ENCODE assay signal across 22 cellular contexts in the genomic region with DNA sequence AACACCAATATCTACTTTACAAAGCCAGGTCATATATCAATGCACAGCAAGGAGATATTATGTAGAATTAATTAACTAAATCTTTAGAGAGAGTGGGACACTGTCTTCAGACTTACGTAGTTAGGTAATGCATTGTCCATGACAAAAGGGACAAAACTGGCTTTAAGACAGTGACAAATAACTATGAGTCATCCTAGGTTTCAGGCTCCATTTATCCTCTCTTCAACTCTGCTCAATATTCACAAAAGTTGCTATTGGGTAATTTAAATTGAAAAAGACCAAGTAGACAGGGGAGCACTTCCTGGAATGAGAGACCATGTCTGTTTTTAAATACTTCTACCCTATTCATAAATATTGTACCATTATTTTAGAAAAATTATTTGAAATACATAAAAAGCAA.
DNase-seq lines count a peak whose midpoint lies in the region; ATAC-seq, FAIRE-seq and TF ChIP-seq lines count a peak whose summit lies in the region.
"Had no signal": no experiment of that assay in that cellular context is flagged by ENCODE, and none has a peak within 500 bp of the region (broad histone marks: within the 10 kb centered on the region; RNA-seq: fewer than 3 reads in every experiment).

No MANE protein-coding gene starts in this region.

- H3K36me3 ChIP-seq in endothelial cell of umbilical vein (ENCODE audit: control insufficient read depth in 2 of 2, extremely low read depth in 1 of 2, insufficient read depth in 2 of 2, low read length in 2 of 2): no peaks in the 10 kb centered on the region
- no peaks in the 10 kb centered on the region for H3K36me3 ChIP-seq in vagina
- no peaks in the 10 kb centered on the region for H3K36me3 ChIP-seq in heart right ventricle
- H3K36me3 ChIP-seq: BLaER1 treated with 17β-estradiol and CSF1 and Interleukin-3, amounts not matched to agents 10 nM and 100 nM; MG63; SJSA1 had no signal

- H3K27ac ChIP-seq in endothelial cell of umbilical vein (ENCODE audit: insufficient read depth, low read depth, low read length) (no peak overlapping the region), vagina (no peak overlapping the region), heart right ventricle (no peak overlapping the region)
- H3K27ac ChIP-seq: BLaER1 treated with 17β-estradiol and CSF1 and Interleukin-3, amounts not matched to agents 10 nM and 100 nM; KMS-11; RWPE1; SJSA1 had no signal

- H3K4me1 ChIP-seq in endothelial cell of umbilical vein (ENCODE audit: control insufficient read depth, extremely low read depth, insufficient read depth, low read length) (no peaks in the 10 kb centered on the region), vagina (no peaks in the 10 kb centered on the region), heart right ventricle (no peaks in the 10 kb centered on the region)
- H3K4me1 ChIP-seq: SJSA1 had no signal

- POLR2A ChIA-PET in endothelial cell of umbilical vein (lab: Charles Lee): no interaction called here

- peak; percentile 28 for DNase-seq in NOMO-1 treated with DMSO at 0.1 percent for 48 hours (lab: John Stamatoyannopoulos, UW; ENCODE audit: unreplicated experiment)
- DNase-seq in NOMO-1 treated with dmso at 0.1 percent for 144 hours (lab: John Stamatoyannopoulos, UW; ENCODE audit: unreplicated experiment): no peak
- DNase-seq in NCI-H69 (lab: John Stamatoyannopoulos, UW): peak; percentile 25
- DNase-seq in endothelial cell of umbilical vein (ENCODE audit: low read depth, low spot score): no peak
- DNase-seq in GM13977 (ENCODE audit: low spot score): no peak
- DNase-seq in vagina (ENCODE audit: extremely low spot score in 2 of 2): no peak
- no peak for DNase-seq in heart right ventricle
- DNase-seq: CD8-positive, alpha-beta memory T cell; HFFc6; MG63; NCI-H1417; NCI-H2029; NCI-H510A treated with DMSO at 0.1 percent for 48 hours; SW 1271 had no signal

- H2AFZ ChIP-seq in endothelial cell of umbilical vein (ENCODE audit: low read depth, low read length): no peak overlapping the region

- 94 to 95% methylated on average over 1 of the region's 1 CpG for WGBS in heart right ventricle, 2 donors

- dilution Hi-C loops in endothelial cell of umbilical vein (cut with MboI; ENCODE audit: extremely low pct_ligation_motif_present, low sequenced_read_pairs): no loop called here

- no peak for TF ChIP-seq POLR2A in endothelial cell of umbilical vein (IDR thresholded peaks at IDR 0.05; ENCODE audit: low read depth, low read length)
- TF ChIP-seq POLR2A in vagina (IDR thresholded peaks at IDR 0.05): no peak

- in situ Hi-C loops in GM13977 (cut with MboI; ENCODE audit: low pct_unique_long_range_greater_than_20kb, low sequenced_read_pairs, unreplicated experiment): no loop called here

- TF ChIP-seq CTCF in endothelial cell of umbilical vein (IDR thresholded peaks at IDR 0.05; ENCODE audit: extremely low read depth in 1 of 2, insufficient read depth in 1 of 2, low read depth in 1 of 2, low read length in 2 of 2) (no peak), GM13977 (IDR thresholded peaks at IDR 0.05; ENCODE audit: extremely low read depth, insufficient read depth, missing control alignments) (no peak), vagina (IDR thresholded peaks at IDR 0.05) (no peak), heart right ventricle (IDR thresholded peaks at IDR 0.05) (no peak)

- no peaks in the 10 kb centered on the region for H3K9me1 ChIP-seq in endothelial cell of umbilical vein (replicated peaks; ENCODE audit: control insufficient read depth, extremely low read depth, insufficient read depth, low read length)

- CTCF ChIA-PET in endothelial cell of umbilical vein (lab: Charles Lee): interaction anchor here (1.0 kb wide), 1 partner anchor 23 kb away, joined by 3 read pairs; no protein-coding TSS in a partner anchor

- ATAC-seq in HG02623 (IDR thresholded peaks at IDR 0.05; ENCODE audit: unreplicated experiment) (no peak), heart right ventricle (no peak)
- ATAC-seq: HepG2 had no signal

- H3K9ac ChIP-seq in endothelial cell of umbilical vein (replicated peaks; ENCODE audit: extremely low read depth, insufficient read depth, low read length): no peak overlapping the region
- H3K9ac ChIP-seq: BLaER1 treated with 17β-estradiol and CSF1 and Interleukin-3, amounts not matched to agents 10 nM and 100 nM; KMS-11 had no signal

- H3K4me2 ChIP-seq in endothelial cell of umbilical vein (ENCODE audit: insufficient read depth, low read length): no peak overlapping the region
- H3K4me2 ChIP-seq: BLaER1 treated with 17β-estradiol and CSF1 and Interleukin-3, amounts not matched to agents 10 nM and 100 nM; KMS-11 had no signal

- H3K27me3 ChIP-seq in endothelial cell of umbilical vein (ENCODE audit: control insufficient read depth in 2 of 2, insufficient read depth in 2 of 2, low read length in 2 of 2) (no peaks in the 10 kb centered on the region), vagina (no peaks in the 10 kb centered on the region), heart right ventricle (no peaks in the 10 kb centered on the region)
- H3K27me3 ChIP-seq: BLaER1 treated with 17β-estradiol and CSF1 and Interleukin-3, amounts not matched to agents 10 nM and 100 nM; MG63; SJSA1 had no signal

- H3K9me3 ChIP-seq in endothelial cell of umbilical vein (replicated peaks; ENCODE audit: control insufficient read depth, insufficient read depth, low read length): no peaks in the 10 kb centered on the region
- H3K9me3 ChIP-seq in vagina: no peaks in the 10 kb centered on the region
- no peaks in the 10 kb centered on the region for H3K9me3 ChIP-seq in heart right ventricle
- H3K9me3 ChIP-seq: MG63, SJSA1 had no signal

- no peaks in the 10 kb centered on the region for H3K79me2 ChIP-seq in endothelial cell of umbilical vein (ENCODE audit: control insufficient read depth, insufficient read depth, low read length)

- intact Hi-C loops in endothelial cell of umbilical vein (cut with micrococcal nuclease): no loop called here
- intact Hi-C loops in vagina (cut with DNase I): no loop called here
- intact Hi-C loops in heart right ventricle (cut with DNase I): no loop called here

- H3K4me3 ChIP-seq in endothelial cell of umbilical vein (replicated peaks in 1 of 3; ENCODE audit: insufficient read depth in 1 of 3, low read depth in 1 of 3, low read length in 3 of 3) (no peak overlapping the region), vagina (no peak overlapping the region), heart right ventricle (no peak overlapping the region)
- H3K4me3 ChIP-seq: BLaER1 treated with 17β-estradiol and CSF1 and Interleukin-3, amounts not matched to agents 10 nM and 100 nM; MG63; SJSA1 had no signal

- FAIRE-seq in endothelial cell of umbilical vein (lab: Jason Lieb, UNC): no peak
- FAIRE-seq: GM12892, H1, HepG2 had no signal

- no TSS peak for BruUV-seq in endothelial cell of umbilical vein (replicated peaks; lab: Mats Ljungman, UMichigan)

- no peaks in the 10 kb centered on the region for H4K20me1 ChIP-seq in endothelial cell of umbilical vein (replicated peaks; ENCODE audit: control insufficient read depth, extremely low read depth, insufficient read depth, low read length)
- H4K20me1 ChIP-seq: BLaER1 treated with 17β-estradiol and CSF1 and Interleukin-3, amounts not matched to agents 10 nM and 100 nM had no signal

TF ChIP-seq in endothelial cell of umbilical vein, 7 proteins besides CTCF, POLR2A, EP300 and RAD21:
- TF ChIP-seq GATA2 (IDR thresholded peaks at IDR 0.05; ENCODE audit: insufficient read depth, insufficient read length, low read depth, low read length) (no peak), POLR2AphosphoS5 (IDR thresholded peaks at IDR 0.05; ENCODE audit: insufficient read depth, low read depth, low read length) (no peak), EZH2 (IDR thresholded peaks at IDR 0.05; ENCODE audit: borderline replicate concordance, low read depth, low read length, severe bottlenecking) (no peak), MYC (IDR thresholded peaks at IDR 0.05; ENCODE audit: low read depth, low read length) (no peak), FOS (IDR thresholded peaks at IDR 0.05; ENCODE audit: borderline replicate concordance, insufficient read depth, low read length) (no peak), JUN (IDR thresholded peaks at IDR 0.05; ENCODE audit: borderline replicate concordance, insufficient read depth, insufficient read length, low read depth) (peak; percentile 45), MAX (IDR thresholded peaks at IDR 0.05; ENCODE audit: insufficient read depth, insufficient read length) (no peak)

Comparison
In these comparisons a context has a peak if more than half of its experiments do, and no peak if none do; other contexts are left out.
1. DNase-seq: peak in NOMO-1 treated with DMSO at 0.1 percent for 48 hours (single experiment) and NCI-H69 (single experiment); none in NOMO-1 treated with dmso at 0.1 percent for 144 hours (single experiment), endothelial cell of umbilical vein (single experiment), GM13977 (single experiment), vagina (0 of 2) and heart right ventricle (0 of 2).